In genomic region chr17:81869221-81870154, GRCh38 we compare ENCODE assay signal across 7 cellular contexts. TPM values are rescaled to one million over a fixed set of nuclear protein-coding genes. Genes with fewer than 3 reads are reported as not detected.
DNase-seq lines count a peak whose midpoint lies in the region; TF ChIP-seq lines count a peak whose summit lies in the region.

No MANE protein-coding gene starts in this region.

- no peaks in the 10 kb centered on the region for H3K9me3 ChIP-seq in Peyer's patch
- H3K9me3 ChIP-seq in breast epithelium = no peaks in the 10 kb centered on the region

- H3K36me3 ChIP-seq in Peyer's patch (peaks cover 0 to 20% (median 0%) of the 10 kb centered on the region in 3 donors), breast epithelium (no peaks in the 10 kb centered on the region)

- H3K4me3 ChIP-seq in Peyer's patch (peak overlapping the region; percentile 89 to 97 (median 92)), breast epithelium (peak overlapping the region; percentile 75 to 97 (median 79))

- in situ Hi-C loops in GM13976 (cut with MboI; ENCODE audit: low sequenced_read_pairs, unreplicated experiment) = no loop called here

- peak; percentile 20 to 21 for TF ChIP-seq POLR2A in Peyer's patch (IDR thresholded peaks at IDR 0.05)
- TF ChIP-seq POLR2A in breast epithelium (IDR thresholded peaks at IDR 0.05) = no peak

- TF ChIP-seq CTCF in GM13976 (IDR thresholded peaks at IDR 0.05; ENCODE audit: borderline replicate concordance, control extremely low read depth, extremely low read depth, insufficient read depth, missing control alignments) (peak; percentile 78), Peyer's patch (IDR thresholded peaks at IDR 0.05) (peak; percentile 70 to 92 (median 78)), breast epithelium (IDR thresholded peaks at IDR 0.05) (peak; percentile 73 to 93 (median 74))

- H3K4me1 ChIP-seq in Peyer's patch (peaks cover 12 to 67% (median 20%) of the 10 kb centered on the region in 4 donors), breast epithelium (peaks cover 0 to 24% of the 10 kb centered on the region in 2 donors)

- intact Hi-C loops in breast epithelium (cut with DNase I; ENCODE audit: low total_unique reads) = no loop called here

- H3K27ac ChIP-seq in Peyer's patch (peak overlapping the region; percentile 98 to 100 (median 99)), breast epithelium (peak overlapping the region; percentile 97)

- DNase-seq in GM13976 (ENCODE audit: low spot score) (peak; percentile 76), Peyer's patch (peak in 2 of 3 donors; percentile 66), breast epithelium (ENCODE audit: low spot score in 2 of 2) (no peak), left kidney (ENCODE audit: low read depth, low spot score) (peak; percentile 78), NCI-H1092 treated with DMSO at 0.1 percent for 48 hours (lab: John Stamatoyannopoulos, UW) (no peak), NCI-H1092 (lab: John Stamatoyannopoulos, UW) (no peak)
- DNase-seq in stimulated activated CD8-positive, alpha-beta memory T cell treated with anti-CD3 and anti-CD28 coated beads, Interleukin-4, amount 100 ng/mL, for 48 hours = peak; percentile 77

- H3K27me3 ChIP-seq in Peyer's patch = no peaks in the 10 kb centered on the region
- H3K27me3 ChIP-seq in breast epithelium = no peaks in the 10 kb centered on the region

RNA-seq across cellular contexts. Expression of gene ARHGDIA, which starts 1.6 kb away (rescaled TPM):
- total RNA-seq in Peyer's patch = 100 to 1,000 TPM; 282 to 475 (median 350) TPM
- total RNA-seq in breast epithelium = 100 to 1,000 TPM in 2 of 3 donors, 10 to 100 TPM in 1; 67.0 to 135 (median 124) TPM

RNA-seq across cellular contexts. Expression of gene P4HB, which starts 9.2 kb away (rescaled TPM):
- 1,000 to 10,000 TPM in 3 of 4 donors, 100 to 1,000 TPM in 1; 326 to 1,290 (median 1,196) TPM for total RNA-seq in Peyer's patch
- total RNA-seq in breast epithelium = 100 to 1,000 TPM; 374 to 475 (median 466) TPM

RNA-seq across cellular contexts. Expression of gene ALYREF, which starts 21.9 kb away (rescaled TPM):
- 10 to 100 TPM; 38.9 to 96.6 (median 45.3) TPM for total RNA-seq in Peyer's patch
- total RNA-seq in breast epithelium = 10 to 100 TPM; 37.4 to 69.5 (median 50.9) TPM

RNA-seq across cellular contexts. Expression of gene ANAPC11, which starts 22.0 kb away (rescaled TPM):
- total RNA-seq in Peyer's patch (100 to 1,000 TPM in 1 of 4 donors, 10 to 100 TPM in 3; 69.3 to 126 (median 85.1) TPM), breast epithelium (100 to 1,000 TPM in 2 of 3 donors, 10 to 100 TPM in 1; 99.7 to 127 (median 117) TPM)

RNA-seq across cellular contexts. Expression of gene NPB, which starts 32.5 kb away (rescaled TPM):
- total RNA-seq in Peyer's patch (1 to 10 TPM in 1 of 4 donors, under 1 TPM in 1, not detected in 2; 0.76 to 1.6 TPM), breast epithelium (1 to 10 TPM in 1 of 3 donors, not detected in 2; 2.0 TPM)

Comparison
In these comparisons a context has a peak if more than half of its experiments do, and no peak if none do; other contexts are left out.
1. DNase-seq: peak in GM13976 (single experiment), Peyer's patch (2 of 3), left kidney (single experiment) and stimulated activated CD8-positive, alpha-beta memory T cell treated with anti-CD3 and anti-CD28 coated beads, Interleukin-4, amount 100 ng/mL, for 48 hours (single experiment); none in breast epithelium (0 of 2), NCI-H1092 treated with DMSO at 0.1 percent for 48 hours (single experiment) and NCI-H1092 (single experiment).
2. Peak in every context shown above with its lines, with median percentiles within 50 percentile points of each other: CTCF ChIP-seq.